Comparison of ENCODE assay signal across 8 cellular contexts in the genomic region with DNA sequence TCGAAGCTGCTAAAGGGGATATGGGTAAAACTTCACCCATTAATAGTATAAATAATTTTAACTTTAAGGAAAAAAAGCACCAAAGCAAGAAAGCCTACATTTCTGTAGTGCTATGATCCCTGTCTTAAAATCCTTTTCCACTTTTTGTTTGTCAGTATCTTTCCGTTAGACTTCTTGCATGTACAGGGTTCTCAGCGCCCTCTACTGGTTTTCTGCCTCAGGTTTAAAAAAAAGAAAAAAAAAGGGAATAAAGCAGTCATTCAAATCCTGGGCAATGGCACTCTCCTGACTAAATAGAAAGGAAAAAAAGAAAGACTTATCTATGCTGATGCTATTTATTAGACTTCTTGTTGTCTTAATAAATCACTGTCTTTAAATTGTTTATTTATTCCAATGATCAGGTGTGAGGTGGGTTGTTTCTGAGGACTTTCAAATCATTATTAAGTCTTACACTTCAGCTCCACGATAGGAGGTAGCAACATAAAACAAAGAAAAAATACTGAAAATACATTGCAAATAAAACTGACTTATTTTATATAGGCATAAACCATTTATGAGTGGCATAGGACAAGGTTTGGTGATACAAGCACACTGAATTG.
DNase-seq lines count a peak whose midpoint lies in the region; ATAC-seq and TF ChIP-seq lines count a peak whose summit lies in the region.

No MANE protein-coding gene starts in this region.

- H3K4me1 Mint-ChIP-seq in endothelial cell (ENCODE audit: unreplicated experiment), result no peaks in the 10 kb centered on the region
- no peaks in the 10 kb centered on the region for H3K4me1 Mint-ChIP-seq in neural crest cell

- H3K4me3 Mint-ChIP-seq in endothelial cell (ENCODE audit: unreplicated experiment), result no peak overlapping the region
- no peak overlapping the region for H3K4me3 Mint-ChIP-seq in neural crest cell

- ATAC-seq in HG03139 (IDR thresholded peaks at IDR 0.05; ENCODE audit: unreplicated experiment) (no peak), GM19455 (IDR thresholded peaks at IDR 0.05; ENCODE audit: unreplicated experiment) (no peak)

- H3K9me3 Mint-ChIP-seq in endothelial cell (ENCODE audit: unreplicated experiment) (no peaks in the 10 kb centered on the region), neural crest cell (peaks cover 2% of the 10 kb centered on the region)

- TF ChIP-seq CTCF in endothelial cell (IDR thresholded peaks at IDR 0.05; ENCODE audit: unreplicated experiment) (peak; percentile 79), neural crest cell (conservative IDR thresholded peaks at IDR 0.05) (peak; percentile 93)

- H3K27me3 Mint-ChIP-seq in endothelial cell (ENCODE audit: unreplicated experiment), result peaks cover 1% of the 10 kb centered on the region
- H3K27me3 Mint-ChIP-seq in neural crest cell (ENCODE audit: low read depth), result no peaks in the 10 kb centered on the region

- DNase-seq in A172 (ENCODE audit: low spot score) (peak; percentile 69), GDM1 (lab: John Stamatoyannopoulos, UW) (peak; percentile 40), NCI-H1048 (lab: John Stamatoyannopoulos, UW) (peak; percentile 68), SHP77 (lab: John Stamatoyannopoulos, UW) (peak; percentile 5 to 52), endothelial cell (ENCODE audit: low spot score) (peak; percentile 60), neural crest cell (ENCODE audit: low read depth, low spot score) (peak; percentile 70)

- H3K36me3 Mint-ChIP-seq in endothelial cell (ENCODE audit: low read depth, unreplicated experiment) (no peaks in the 10 kb centered on the region), neural crest cell (ENCODE audit: low read depth) (no peaks in the 10 kb centered on the region)

- H3K27ac Mint-ChIP-seq in endothelial cell (ENCODE audit: unreplicated experiment) (no peak overlapping the region), neural crest cell (ENCODE audit: unreplicated experiment) (no peak overlapping the region)
